In the genomic region with DNA sequence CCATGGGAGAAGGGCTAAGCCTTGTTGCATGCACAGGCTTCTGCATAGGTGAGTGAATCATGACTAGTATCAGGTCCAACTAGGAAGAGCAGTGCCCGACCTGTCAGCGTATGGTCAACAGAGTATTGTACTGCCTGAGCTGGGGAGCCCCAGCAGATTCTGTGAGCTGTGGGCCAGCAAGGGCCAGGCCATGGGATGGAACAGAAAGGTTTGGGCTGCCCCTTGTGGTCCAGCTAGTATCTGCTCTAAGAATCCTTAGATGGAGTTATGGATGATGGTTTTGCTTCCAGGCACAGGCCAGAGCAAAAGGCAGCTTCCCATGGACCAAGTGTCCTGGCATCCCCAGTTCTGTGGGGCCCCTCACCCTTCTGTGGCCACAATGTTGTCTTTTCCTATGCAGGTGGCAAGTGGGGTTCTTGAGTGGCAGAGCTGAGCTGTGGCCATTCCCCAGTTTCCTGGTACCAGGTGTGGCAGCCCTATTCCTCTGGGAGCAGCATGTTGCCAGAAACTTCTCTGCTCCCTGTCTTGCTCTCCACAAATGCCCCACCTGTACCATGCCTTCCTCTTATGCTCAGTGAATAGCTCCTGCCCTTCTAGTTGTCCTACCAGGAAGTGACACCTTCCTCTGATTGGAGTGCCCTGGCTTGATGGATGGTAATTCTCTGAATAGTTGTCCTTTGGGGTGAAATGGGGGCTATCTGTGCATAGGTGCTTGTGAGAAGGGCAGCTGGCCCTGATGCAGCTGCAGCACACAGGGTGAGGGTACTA, we compare ENCODE assay signal across 11 cellular contexts. TPM values are rescaled to one million over a fixed set of nuclear protein-coding genes. Genes with fewer than 3 reads are reported as not detected.
"Had no signal": no experiment of that assay in that cellular context is flagged by ENCODE, and none has a peak within 500 bp of the region (broad histone marks: within the 10 kb centered on the region; RNA-seq: fewer than 3 reads in every experiment).

No MANE protein-coding gene starts in this region.

RNA-seq across cellular contexts. Expression of a gene that starts 25.8 kb away (rescaled TPM):
- total RNA-seq: activated CD4-positive, alpha-beta T cell treated with anti-CD3 and anti-CD28 coated beads for 36 hours; activated CD4-positive, alpha-beta T cell treated with anti-CD3 and anti-CD28 coated beads, Interleukin-2, amount 10 ng/mL, durations not matched to agents 7 days and 5 days; activated CD8-positive, alpha-beta T cell treated with anti-CD3 and anti-CD28 coated beads, Interleukin-2, amount 10 ng/mL, durations not matched to agents 7 days and 5 days; activated naive CD8-positive, alpha-beta T cell treated with anti-CD3 and anti-CD28 coated beads, Interleukin-2, amount 10 ng/mL, durations not matched to agents 7 days and 5 days; activated T-helper 2 cell treated with anti-CD3 and anti-CD28 coated beads, Interferon-gamma antibody, Interleukin-2, Interleukin-4, amounts not matched to agents 10 μg/mL and 5 μg/mL and 100 μg/mL, durations not matched to agents 14 hours and 24 hours and 36 hours; astrocyte; body of pancreas; breast epithelium; cardiac septum; PC-9; SJCRH30 had no signal
